Comparison of ENCODE assay signal across 8 cellular contexts in the genomic region with DNA sequence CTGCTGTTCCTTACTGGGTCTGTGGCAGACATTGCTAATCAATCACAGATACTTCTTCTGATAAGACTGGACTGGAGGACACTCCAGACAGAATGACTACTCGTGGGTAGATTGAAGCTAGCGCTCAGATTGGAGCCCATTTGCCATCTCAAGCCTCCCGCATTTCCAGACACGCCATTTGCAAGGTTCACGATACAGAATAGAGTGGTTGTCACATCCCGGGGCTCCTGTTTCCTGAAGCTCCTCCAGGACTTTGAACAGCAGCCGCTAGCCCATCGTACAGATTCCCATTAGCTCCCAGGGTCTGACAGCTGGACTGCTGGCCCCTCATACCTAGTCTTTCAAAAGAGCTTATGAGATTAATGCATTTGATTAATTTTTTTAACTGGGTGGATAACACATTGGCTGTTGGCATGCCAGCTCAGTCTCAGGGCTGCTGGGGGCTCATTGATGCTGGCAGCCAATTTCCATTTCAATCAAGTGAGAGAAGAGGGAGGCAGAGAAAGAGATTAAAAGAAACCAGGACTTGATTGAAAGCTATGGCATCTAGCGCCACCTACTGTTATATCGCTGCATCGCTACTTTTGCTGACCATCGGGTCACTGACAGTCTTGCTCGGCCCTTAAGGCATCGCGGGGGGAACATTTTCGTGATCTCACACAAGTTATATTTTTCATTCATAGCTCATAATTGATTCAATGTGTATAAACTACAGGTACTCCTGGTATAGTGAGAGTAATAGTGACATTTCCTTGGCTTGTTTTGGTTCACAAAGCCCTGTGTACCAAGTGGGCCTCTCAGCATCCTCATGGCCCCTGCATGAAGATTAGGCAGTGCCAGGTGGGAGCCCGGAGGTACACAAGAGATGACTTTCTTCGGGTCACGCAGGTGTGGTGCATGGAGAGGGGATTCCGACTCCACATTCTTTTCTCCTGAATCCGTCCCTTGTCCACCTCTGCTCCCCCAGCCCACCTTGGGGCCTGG.
DNase-seq lines count a peak whose midpoint lies in the region; ATAC-seq and TF ChIP-seq lines count a peak whose summit lies in the region.

No MANE protein-coding gene starts in this region.

- no peak overlapping the region for H2BK15ac ChIP-seq in mesenchymal stem cell (ENCODE audit: low read depth, poor library complexity, severe bottlenecking)

- CTCF ChIA-PET in SK-N-SH (lab: Yijun Ruan, JAX), result interaction anchor here (0.6 to 5.0 kb wide), 106 partner anchors 9 to 1015 kb away, joined by 3 to 62 read pairs (median 4); a partner anchor contains a TSS

- H3K79me2 ChIP-seq in SK-N-SH (ENCODE audit: insufficient read depth), result no peaks in the 10 kb centered on the region

- H3K4me1 Mint-ChIP-seq in endothelial cell (ENCODE audit: unreplicated experiment), result peaks cover 30% of the 10 kb centered on the region

- no peaks in the 10 kb centered on the region for H3K36me3 ChIP-seq in SK-N-SH (replicated peaks in 1 of 2; ENCODE audit: control insufficient read depth in 1 of 2, insufficient read depth in 2 of 2, low read length in 1 of 2)
- H3K36me3 ChIP-seq in mesenchymal stem cell (ENCODE audit: control insufficient read depth in 1 of 2, insufficient read depth in 2 of 2, low read depth in 1 of 2, low read length in 2 of 2), result no peaks in the 10 kb centered on the region
- no peaks in the 10 kb centered on the region for H3K36me3 ChIP-seq in tibial nerve

- H3K9me3 Mint-ChIP-seq in endothelial cell (ENCODE audit: unreplicated experiment), result no peaks in the 10 kb centered on the region

- peak; percentile 91 for TF ChIP-seq RAD21 in SK-N-SH (IDR thresholded peaks at IDR 0.05; ENCODE audit: low read length)

- no peak overlapping the region for H3K4me2 ChIP-seq in SK-N-SH
- no peak overlapping the region for H3K4me2 ChIP-seq in mesenchymal stem cell (ENCODE audit: low read length, poor library complexity, severe bottlenecking)

- no peak overlapping the region for H4K91ac ChIP-seq in mesenchymal stem cell (ENCODE audit: low read length)

- H3K27me3 ChIP-seq in SK-N-SH (ENCODE audit: insufficient read depth), result no peaks in the 10 kb centered on the region
- H3K27me3 ChIP-seq in mesenchymal stem cell (ENCODE audit: control insufficient read depth in 1 of 2, insufficient read depth in 1 of 2, low read length in 2 of 2), result peaks cover 0 to 15% of the 10 kb centered on the region in 2 experiments
- no peaks in the 10 kb centered on the region for H3K27me3 ChIP-seq in tibial nerve

- no peak for TF ChIP-seq POLR2A in tibial nerve (IDR thresholded peaks at IDR 0.05)

- no peak overlapping the region for H3K14ac ChIP-seq in mesenchymal stem cell (ENCODE audit: low read length in 2 of 2)

- POLR2A ChIA-PET in SK-N-SH (lab: Yijun Ruan, JAX), result interaction anchor here (0.6 kb wide), 1 partner anchor 432 kb away, joined by 3 read pairs; a partner anchor contains a TSS

- no peak overlapping the region for H2BK120ac ChIP-seq in mesenchymal stem cell (ENCODE audit: low read depth, low read length)

- H3K27me3 Mint-ChIP-seq in endothelial cell (ENCODE audit: unreplicated experiment), result no peaks in the 10 kb centered on the region

- H3K27ac ChIP-seq in SK-N-SH (ENCODE audit: low read depth in 2 of 2, low read length in 1 of 2), result no peak overlapping the region
- no peak overlapping the region for H3K27ac ChIP-seq in mesenchymal stem cell (ENCODE audit: low read length, poor library complexity, severe bottlenecking)
- no peak overlapping the region for H3K27ac ChIP-seq in tibial nerve

- H4K8ac ChIP-seq in mesenchymal stem cell (ENCODE audit: low read length), result no peak overlapping the region

- no peaks in the 10 kb centered on the region for H3K9me3 ChIP-seq in SK-N-SH
- H3K9me3 ChIP-seq in mesenchymal stem cell (ENCODE audit: control insufficient read depth, low read length), result no peaks in the 10 kb centered on the region
- no peaks in the 10 kb centered on the region for H3K9me3 ChIP-seq in tibial nerve

- H3K4me1 ChIP-seq in SK-N-SH (ENCODE audit: control insufficient read depth in 1 of 2, insufficient read depth in 2 of 2, low read depth in 1 of 2, low read length in 1 of 2), result peaks cover 0 to 3% of the 10 kb centered on the region in 2 experiments; a peak in 1 of 4 replicates
- no peaks in the 10 kb centered on the region for H3K4me1 ChIP-seq in mesenchymal stem cell (ENCODE audit: control insufficient read depth, insufficient read depth, low read depth, low read length)
- no peaks in the 10 kb centered on the region for H3K4me1 ChIP-seq in tibial nerve

- no peak overlapping the region for H3K9ac ChIP-seq in SK-N-SH
- H3K9ac ChIP-seq in mesenchymal stem cell (ENCODE audit: low read length), result no peak overlapping the region

- no peak for TF ChIP-seq EP300 in SK-N-SH (IDR thresholded peaks at IDR 0.05; ENCODE audit: borderline replicate concordance in 1 of 2, low read depth in 1 of 2, low read length in 1 of 2)
- no peak for TF ChIP-seq EP300 in tibial nerve (IDR thresholded peaks at IDR 0.05)

- no peaks in the 10 kb centered on the region for H3K79me1 ChIP-seq in mesenchymal stem cell (replicated peaks; ENCODE audit: low read length, poor library complexity, severe bottlenecking)

- H3K23ac ChIP-seq in mesenchymal stem cell (ENCODE audit: low read length in 2 of 2), result no peak overlapping the region

- TF ChIP-seq CTCF in SK-N-SH (IDR thresholded peaks at IDR 0.05), result peak; percentile 84
- TF ChIP-seq CTCF in endothelial cell (IDR thresholded peaks at IDR 0.05; ENCODE audit: unreplicated experiment), result peak; percentile 84
- TF ChIP-seq CTCF in tibial nerve (IDR thresholded peaks at IDR 0.05), result peak; percentile 54 to 73 (median 59)

- no peak overlapping the region for H3K27ac Mint-ChIP-seq in endothelial cell (ENCODE audit: unreplicated experiment)

- no peak overlapping the region for H3K4ac ChIP-seq in mesenchymal stem cell (ENCODE audit: low read depth in 1 of 2, low read length in 2 of 2)

- H3K9me2 ChIP-seq in SK-N-SH, result no peaks in the 10 kb centered on the region

- ATAC-seq in GM21381 (IDR thresholded peaks at IDR 0.05; ENCODE audit: unreplicated experiment), result no peak

- H3F3A ChIP-seq in SK-N-SH (replicated peaks; ENCODE audit: insufficient read depth), result no peaks in the 10 kb centered on the region

- no peak overlapping the region for H3K18ac ChIP-seq in mesenchymal stem cell (ENCODE audit: low read depth in 1 of 2, low read length in 2 of 2)

- peaks cover 4% of the 10 kb centered on the region for H3K36me3 Mint-ChIP-seq in endothelial cell (ENCODE audit: low read depth, unreplicated experiment)

- H2AFZ ChIP-seq in SK-N-SH (ENCODE audit: low read depth), result no peak overlapping the region
- no peak overlapping the region for H2AFZ ChIP-seq in mesenchymal stem cell (ENCODE audit: low read depth, low read length)

- H2BK5ac ChIP-seq in mesenchymal stem cell (ENCODE audit: low read depth, low read length, poor library complexity, severe bottlenecking), result no peak overlapping the region

- H3K4me3 Mint-ChIP-seq in endothelial cell (ENCODE audit: unreplicated experiment), result no peak overlapping the region

- no peak overlapping the region for H2BK12ac ChIP-seq in mesenchymal stem cell (ENCODE audit: low read length in 2 of 2)

- H4K20me1 ChIP-seq in SK-N-SH (ENCODE audit: insufficient read depth), result no peaks in the 10 kb centered on the region

- peak; percentile 2 for DNase-seq in stimulated activated CD4-positive, alpha-beta T cell treated with anti-CD3 and anti-CD28 coated beads, Interleukin-12 subunit alpha, Interleukin-12 subunit beta, amount 100 ng/mL, for 4 hours
- DNase-seq in stimulated activated CD4-positive, alpha-beta T cell treated with anti-CD3 and anti-CD28 coated beads, Interleukin-4, amount 100 ng/mL, for 4 hours, result no peak
- DNase-seq in NCI-H1105 treated with DMSO at 0.1 percent for 48 hours (lab: John Stamatoyannopoulos, UW), result peak; percentile 80
- DNase-seq in SK-N-SH, result peak; percentile 70
- DNase-seq in endothelial cell (ENCODE audit: low spot score), result peak; percentile 78
- peak; percentile 51 for DNase-seq in mesenchymal stem cell
- DNase-seq in tibial nerve (ENCODE audit: low spot score in 2 of 2), result peak; percentile 44 to 65

- no peak overlapping the region for H3K4me3 ChIP-seq in SK-N-SH (ENCODE audit: low read depth in 2 of 2, low read length in 1 of 2)
- H3K4me3 ChIP-seq in mesenchymal stem cell (ENCODE audit: insufficient read depth in 1 of 2, low read depth in 1 of 2, low read length in 2 of 2), result no peak overlapping the region
- no peak overlapping the region for H3K4me3 ChIP-seq in tibial nerve

- WGBS in SK-N-SH (ENCODE audit: low lambda C conversion rate), result 20% methylated on average over 17 of the region's 21 CpGs
- WGBS in mesenchymal stem cell, result 51% methylated on average over 18 of the region's 21 CpGs
- 36 to 38% methylated on average over 21 of the region's 21 CpGs for WGBS in tibial nerve, 2 donors

- H2AK5ac ChIP-seq in mesenchymal stem cell (ENCODE audit: low read length, severe bottlenecking), result no peak overlapping the region

TF ChIP-seq in SK-N-SH, 30 proteins besides CTCF, POLR2A, EP300 and RAD21 (continues in another document):
- TF ChIP-seq FOSL2 (IDR thresholded peaks at IDR 0.05; ENCODE audit: borderline replicate concordance, low read depth) (no peak), JUND (IDR thresholded peaks at IDR 0.05) (no peak), RCOR1 (IDR thresholded peaks at IDR 0.05; ENCODE audit: low read length) (peak; percentile 49; the same call in 1 of the 2 replicates), SMC3 (IDR thresholded peaks at IDR 0.05; ENCODE audit: low read depth, low read length) (peak; percentile 74), FOXJ3 (CRISPR knock-in tag; IDR thresholded peaks at IDR 0.05) (no peak), TCF12 (IDR thresholded peaks at IDR 0.05) (no peak), POLR2AphosphoS5 (IDR thresholded peaks at IDR 0.05; ENCODE audit: low read depth, low read length) (no peak), RFX5 (IDR thresholded peaks at IDR 0.05; ENCODE audit: low read length) (no peak)
- TF ChIP-seq, protein P1, sequence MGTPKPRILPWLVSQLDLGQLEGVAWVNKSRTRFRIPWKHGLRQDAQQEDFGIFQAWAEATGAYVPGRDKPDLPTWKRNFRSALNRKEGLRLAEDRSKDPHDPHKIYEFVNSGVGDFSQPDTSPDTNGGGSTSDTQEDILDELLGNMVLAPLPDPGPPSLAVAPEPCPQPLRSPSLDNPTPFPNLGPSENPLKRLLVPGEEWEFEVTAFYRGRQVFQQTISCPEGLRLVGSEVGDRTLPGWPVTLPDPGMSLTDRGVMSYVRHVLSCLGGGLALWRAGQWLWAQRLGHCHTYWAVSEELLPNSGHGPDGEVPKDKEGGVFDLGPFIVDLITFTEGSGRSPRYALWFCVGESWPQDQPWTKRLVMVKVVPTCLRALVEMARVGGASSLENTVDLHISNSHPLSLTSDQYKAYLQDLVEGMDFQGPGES (IDR thresholded peaks at IDR 0.05; ENCODE audit: low read depth, low read length), result no peak
- TF ChIP-seq, protein P2, sequence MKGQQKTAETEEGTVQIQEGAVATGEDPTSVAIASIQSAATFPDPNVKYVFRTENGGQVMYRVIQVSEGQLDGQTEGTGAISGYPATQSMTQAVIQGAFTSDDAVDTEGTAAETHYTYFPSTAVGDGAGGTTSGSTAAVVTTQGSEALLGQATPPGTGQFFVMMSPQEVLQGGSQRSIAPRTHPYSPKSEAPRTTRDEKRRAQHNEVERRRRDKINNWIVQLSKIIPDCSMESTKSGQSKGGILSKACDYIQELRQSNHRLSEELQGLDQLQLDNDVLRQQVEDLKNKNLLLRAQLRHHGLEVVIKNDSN (IDR thresholded peaks at IDR 0.05; ENCODE audit: borderline replicate concordance, low read depth), result no peak

Comparison
In these comparisons a context has a peak if more than half of its experiments do, and no peak if none do; other contexts are left out.
1. DNase-seq: peak in stimulated activated CD4-positive, alpha-beta T cell treated with anti-CD3 and anti-CD28 coated beads, Interleukin-12 subunit alpha, Interleukin-12 subunit beta, amount 100 ng/mL, for 4 hours (single experiment), NCI-H1105 treated with DMSO at 0.1 percent for 48 hours (single experiment), SK-N-SH (single experiment), endothelial cell (single experiment), mesenchymal stem cell (single experiment) and tibial nerve (2 of 2); none in stimulated activated CD4-positive, alpha-beta T cell treated with anti-CD3 and anti-CD28 coated beads, Interleukin-4, amount 100 ng/mL, for 4 hours (0 of 2).
2. Peak in every context shown above with its lines, with median percentiles within 50 percentile points of each other: CTCF ChIP-seq.